Comparison of ENCODE assay signal across 29 cellular contexts in the genomic region with DNA sequence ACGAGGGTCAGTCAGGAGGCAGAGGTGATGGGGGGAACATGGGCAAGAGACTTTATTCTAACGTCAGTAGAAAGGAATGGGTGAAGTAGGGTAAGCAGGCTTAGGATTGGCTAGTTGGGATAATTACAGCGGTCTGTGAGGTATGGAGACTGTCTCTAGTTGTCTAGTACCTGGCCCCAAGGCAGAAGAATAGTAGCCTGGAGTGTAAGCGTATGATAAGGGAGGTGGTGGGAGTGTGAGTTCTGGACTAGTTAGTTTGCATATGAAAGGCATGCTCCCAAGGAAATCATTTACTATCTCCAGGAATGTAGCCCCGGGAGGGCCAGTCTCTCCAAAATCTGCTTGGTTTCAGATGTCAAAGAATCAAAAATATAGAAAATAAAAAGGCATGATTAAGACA.
"Had no signal": no experiment of that assay in that cellular context is flagged by ENCODE, and none has a peak within 500 bp of the region (broad histone marks: within the 10 kb centered on the region; RNA-seq: fewer than 3 reads in every experiment).

No MANE protein-coding gene starts in this region.

- H3K36me3 Mint-ChIP-seq: activated naive CD4-positive, alpha-beta T cell treated with anti-CD3 and anti-CD28 coated beads, Interleukin-2, amount 10 ng/mL, durations not matched to agents 7 days and 5 days; activated naive CD8-positive, alpha-beta T cell treated with anti-CD3 and anti-CD28 coated beads for 36 hours; T-cell had no signal

- H3K9me3 Mint-ChIP-seq: activated CD4-positive, alpha-beta memory T cell treated with anti-CD3 and anti-CD28 coated beads, Interleukin-2, amount 10 ng/mL, durations not matched to agents 7 days and 5 days; activated CD4-positive, alpha-beta T cell treated with anti-CD3 and anti-CD28 coated beads, Interleukin-2, amount 10 ng/mL, durations not matched to agents 7 days and 5 days; activated naive CD4-positive, alpha-beta T cell treated with anti-CD3 and anti-CD28 coated beads, Interleukin-2, amount 10 ng/mL, durations not matched to agents 7 days and 5 days; activated naive CD8-positive, alpha-beta T cell treated with anti-CD3 and anti-CD28 coated beads for 36 hours; activated T-cell treated with anti-CD3 and anti-CD28 coated beads, Interleukin-2, amount 50 U/mL, for 72 hours; activated T-helper 2 cell treated with anti-CD3 and anti-CD28 coated beads, Interferon-gamma antibody, Interleukin-2, Interleukin-4, amounts not matched to agents 10 μg/mL and 5 μg/mL and 100 μg/mL, durations not matched to agents 14 hours and 24 hours and 36 hours; T-cell had no signal

- H3K36me3 ChIP-seq: brain microvascular endothelial cell, MG63 had no signal

- H3K27me3 ChIP-seq: brain microvascular endothelial cell, MG63 had no signal

- H3K27ac Mint-ChIP-seq: activated CD4-positive, alpha-beta memory T cell treated with anti-CD3 and anti-CD28 coated beads, Interleukin-2, amount 10 ng/mL, durations not matched to agents 7 days and 5 days; activated CD4-positive, alpha-beta T cell treated with anti-CD3 and anti-CD28 coated beads, Interleukin-2, amount 10 ng/mL, durations not matched to agents 7 days and 5 days; activated naive CD4-positive, alpha-beta T cell treated with anti-CD3 and anti-CD28 coated beads, Interleukin-2, amount 10 ng/mL, durations not matched to agents 7 days and 5 days; activated naive CD8-positive, alpha-beta T cell treated with anti-CD3 and anti-CD28 coated beads for 36 hours; activated T-cell treated with anti-CD3 and anti-CD28 coated beads, Interleukin-2, amount 50 U/mL, for 72 hours; activated T-helper 2 cell treated with anti-CD3 and anti-CD28 coated beads, Interferon-gamma antibody, Interleukin-2, Interleukin-4, amounts not matched to agents 10 μg/mL and 5 μg/mL and 100 μg/mL, durations not matched to agents 14 hours and 24 hours and 36 hours; T-cell had no signal

- DNase-seq: activated CD4-positive, alpha-beta memory T cell treated with anti-CD3 and anti-CD28 coated beads, Interleukin-2, amount 10 ng/mL, durations not matched to agents 7 days and 5 days; activated CD4-positive, alpha-beta T cell treated with anti-CD3 and anti-CD28 coated beads, Interleukin-2, amount 10 ng/mL, durations not matched to agents 7 days and 5 days; activated CD4-positive, CD25-positive, alpha-beta regulatory T cell; activated gamma-delta T cell treated with Interleukin-2 at 50 U/mL for 16 hours; activated naive CD4-positive, alpha-beta T cell treated with anti-CD3 and anti-CD28 coated beads, Interleukin-2, amount 10 ng/mL, durations not matched to agents 7 days and 5 days; activated naive CD8-positive, alpha-beta T cell treated with anti-CD3 and anti-CD28 coated beads for 36 hours; activated T-cell treated with anti-CD3 and anti-CD28 coated beads for 4 hours; activated T-cell treated with anti-CD3 and anti-CD28 coated beads, Interleukin-2, amount 50 U/mL, for 72 hours; brain microvascular endothelial cell; caudate nucleus; MG63; MV-4-11; NCI-H1105; NCI-H1436 treated with DMSO at 0.1 percent for 48 hours; NCI-H187; NCI-H2081 treated with DMSO at 0.1 percent for 48 hours; NCI-H2171; NCI-H2227 treated with DMSO at 0.1 percent for 48 hours; NCI-H526 treated with DMSO at 0.1 percent for 48 hours; NCI-H82; OCI-M1; RPMI8226; T-cell; T-helper 2 cell; T1000 had no signal

- H3K9me3 ChIP-seq: MG63 had no signal

- H3K27me3 Mint-ChIP-seq: activated naive CD8-positive, alpha-beta T cell treated with anti-CD3 and anti-CD28 coated beads for 36 hours had no signal

- H3K4me3 ChIP-seq: MG63, SK-N-MC had no signal

- ATAC-seq: activated T-cell treated with anti-CD3 and anti-CD28 coated beads, Interleukin-2, amount 50 U/mL, for 72 hours; Panc1; Right ventricle myocardium inferior; T-cell had no signal

- H3K27ac ChIP-seq: brain microvascular endothelial cell, SK-N-MC had no signal

- H3K4me3 Mint-ChIP-seq: activated CD4-positive, alpha-beta memory T cell treated with anti-CD3 and anti-CD28 coated beads, Interleukin-2, amount 10 ng/mL, durations not matched to agents 7 days and 5 days; activated CD4-positive, alpha-beta T cell treated with anti-CD3 and anti-CD28 coated beads, Interleukin-2, amount 10 ng/mL, durations not matched to agents 7 days and 5 days; activated naive CD4-positive, alpha-beta T cell treated with anti-CD3 and anti-CD28 coated beads, Interleukin-2, amount 10 ng/mL, durations not matched to agents 7 days and 5 days; activated naive CD8-positive, alpha-beta T cell treated with anti-CD3 and anti-CD28 coated beads for 36 hours; activated T-cell treated with anti-CD3 and anti-CD28 coated beads, Interleukin-2, amount 50 U/mL, for 72 hours; T-cell had no signal

- H3K4me1 Mint-ChIP-seq: activated CD4-positive, alpha-beta memory T cell treated with anti-CD3 and anti-CD28 coated beads, Interleukin-2, amount 10 ng/mL, durations not matched to agents 7 days and 5 days; activated CD4-positive, alpha-beta T cell treated with anti-CD3 and anti-CD28 coated beads, Interleukin-2, amount 10 ng/mL, durations not matched to agents 7 days and 5 days; activated naive CD4-positive, alpha-beta T cell treated with anti-CD3 and anti-CD28 coated beads, Interleukin-2, amount 10 ng/mL, durations not matched to agents 7 days and 5 days; activated naive CD8-positive, alpha-beta T cell treated with anti-CD3 and anti-CD28 coated beads for 36 hours; T-cell had no signal
